8 cellular contexts compared by ENCODE assay signal in genomic region chr12:106248177-106248848, GRCh38. TPM values are rescaled to one million over a fixed set of nuclear protein-coding genes. Genes with fewer than 3 reads are reported as not detected.
DNase-seq lines count a peak whose midpoint lies in the region; ATAC-seq and TF ChIP-seq lines count a peak whose summit lies in the region.

No MANE protein-coding gene starts in this region.

- H3K36me3 ChIP-seq in IMR-90 (ENCODE audit: control insufficient read depth, insufficient read depth, low read length) (peaks cover 8% of the 10 kb centered on the region), tibial nerve (peaks cover 0 to 8% (median 0%) of the 10 kb centered on the region in 3 donors)

- TF ChIP-seq POLR2A in IMR-90 (IDR thresholded peaks at IDR 0.05; ENCODE audit: low read depth, low read length) (peak; percentile 49; the same call in 1 of the 2 replicates), tibial nerve (IDR thresholded peaks at IDR 0.05) (no peak)

- H3K9ac ChIP-seq in IMR-90 (ENCODE audit: low read depth, low read length), result peak overlapping the region; percentile 85

- POLR2A ChIA-PET in IMR-90 (lab: Charles Lee; ENCODE audit: unreplicated experiment), result interaction anchor here (1.3 kb wide), 1 partner anchor 21 kb away, joined by 3 read pairs; no protein-coding TSS in a partner anchor

- CTCF ChIA-PET in IMR-90 (lab: Yijun Ruan, JAX), result interaction anchor here (1.2 kb wide), 1 partner anchor 47 kb away, joined by 3 read pairs; no protein-coding TSS in a partner anchor

- H3K4me3 ChIP-seq in IMR-90 (ENCODE audit: insufficient read depth, low read depth, low read length) (peak overlapping the region; percentile 78), fibroblast of mammary gland (ENCODE audit: control insufficient read depth, low read depth, low read length) (peak overlapping the region; percentile 49), tibial nerve (peak overlapping the region; percentile 52 to 89 (median 83))

- H3K79me1 ChIP-seq in IMR-90 (ENCODE audit: low read depth in 1 of 2, low read length in 2 of 2), result peaks cover 13 to 40% of the 10 kb centered on the region in 2 experiments

- peak overlapping the region; percentile 8 for H2BK120ac ChIP-seq in IMR-90 (ENCODE audit: low read depth, low read length)

- DNase-seq in Daoy (ENCODE audit: low read depth) (peak; percentile 89), IMR-90 (peak; percentile 81), fibroblast of mammary gland (ENCODE audit: low read depth) (peak; percentile 82), myocyte (ENCODE audit: low read depth) (peak; percentile 79), tibial nerve (ENCODE audit: low spot score in 2 of 2) (peak in 1 of 2 donors; percentile 67), NCI-H1694 (lab: John Stamatoyannopoulos, UW) (no peak)
- peak; percentile 21 to 22 for DNase-seq in activated T-cell treated with anti-CD3 and anti-CD28 coated beads, Interleukin-2, amount 50 U/mL, for 72 hours

- TF ChIP-seq EP300 in tibial nerve (IDR thresholded peaks at IDR 0.05), result peak in 1 of 2 donors; percentile 4

- dilution Hi-C loops in IMR-90 (cut with HindIII; ENCODE audit: low sequenced_read_pairs, unreplicated experiment), result no loop called here

- peak overlapping the region; percentile 30 to 70 for H4K8ac ChIP-seq in IMR-90 (ENCODE audit: low read depth in 2 of 2, low read length in 2 of 2)

- no peaks in the 10 kb centered on the region for H3K9me3 ChIP-seq in IMR-90 (ENCODE audit: control insufficient read depth, insufficient read depth, low read length)
- H3K9me3 ChIP-seq in tibial nerve, result no peaks in the 10 kb centered on the region

- H3K18ac ChIP-seq in IMR-90 (ENCODE audit: low read depth, low read length), result peak overlapping the region; percentile 50; the same call in 1 of the 2 replicates

- H3K27me3 ChIP-seq in IMR-90 (ENCODE audit: control insufficient read depth, insufficient read depth, low read length) (no peaks in the 10 kb centered on the region), tibial nerve (no peaks in the 10 kb centered on the region)

- H4K20me1 ChIP-seq in IMR-90 (ENCODE audit: insufficient read depth, low read length), result peaks cover 31% of the 10 kb centered on the region

- H3K27ac Mint-ChIP-seq in activated T-cell treated with anti-CD3 and anti-CD28 coated beads, Interleukin-2, amount 50 U/mL, for 72 hours, result no peak overlapping the region

- peak overlapping the region; percentile 64 to 74 for H3K4me3 Mint-ChIP-seq in activated T-cell treated with anti-CD3 and anti-CD28 coated beads, Interleukin-2, amount 50 U/mL, for 72 hours

- WGBS in IMR-90 (ENCODE audit: extremely low coverage in 2 of 2, insufficient read length in 1 of 2), 2 experiments, result 0% methylated on average over 18 of the region's 55 CpGs; no CpG with 5 or more reads in 1 of the 2 experiments
- 1 to 2% methylated on average over 32 to 37 of the region's 55 CpGs for WGBS in tibial nerve, 2 donors

- H2AK9ac ChIP-seq in IMR-90 (replicated peaks; ENCODE audit: low read depth, low read length, poor library complexity), result peak overlapping the region; percentile 56

- BruUV-seq in IMR-90 (replicated peaks; lab: Mats Ljungman, UMichigan), result no TSS peak

- TF ChIP-seq CTCF in IMR-90 (conservative IDR thresholded peaks at IDR 0.05; ENCODE audit: low read depth, low read length), result no peak
- no peak for TF ChIP-seq CTCF in fibroblast of mammary gland (conservative IDR thresholded peaks at IDR 0.05; ENCODE audit: control insufficient read depth, insufficient read depth, low read depth, low read length)
- no peak for TF ChIP-seq CTCF in tibial nerve (IDR thresholded peaks at IDR 0.05)

- H3K4me1 Mint-ChIP-seq in activated T-cell treated with anti-CD3 and anti-CD28 coated beads, Interleukin-2, amount 50 U/mL, for 72 hours (ENCODE audit: low read depth), result peaks cover 25% of the 10 kb centered on the region

- no peak overlapping the region for H2BK20ac ChIP-seq in IMR-90 (ENCODE audit: low read depth, low read length)

- 0 out of 3 replicates have a peak overlapping the region, but pooled peaks have one; percentile 12 for H2BK15ac ChIP-seq in IMR-90 (ENCODE audit: low read depth, low read length)

- H3K36me3 Mint-ChIP-seq in activated T-cell treated with anti-CD3 and anti-CD28 coated beads, Interleukin-2, amount 50 U/mL, for 72 hours (ENCODE audit: insufficient read depth in 2 of 2), result no peaks in the 10 kb centered on the region

- peak overlapping the region; percentile 1; the same call in 1 of the 2 replicates for H2AK5ac ChIP-seq in IMR-90 (ENCODE audit: low read depth, low read length)

- intact Hi-C loops in IMR-90 (cut with micrococcal nuclease), result loop anchor here (2.0 to 5.0 kb wide), 3 partner anchors 39 to 108 kb away; partner anchors contain the start of gene POLR3B

- H3K56ac ChIP-seq in IMR-90 (ENCODE audit: extremely low read depth, insufficient read depth, low read length), result peak overlapping the region; percentile 60

- peak overlapping the region; percentile 20 for H3K23ac ChIP-seq in IMR-90 (ENCODE audit: low read depth, low read length)

- in situ Hi-C loops in IMR-90 (cut with MboI; ENCODE audit: low sequenced_read_pairs), result no loop called here

- H3K27ac ChIP-seq in IMR-90 (ENCODE audit: insufficient read depth, low read length), result peak overlapping the region; percentile 86
- H3K27ac ChIP-seq in tibial nerve, result peak overlapping the region; percentile 98 to 100 (median 98)

- H2BK5ac ChIP-seq in IMR-90 (ENCODE audit: low read depth, low read length, poor library complexity, severe bottlenecking), result peak overlapping the region; percentile 83

- peak overlapping the region; percentile 94 for H3K4me2 ChIP-seq in IMR-90 (ENCODE audit: low read depth, low read length)

- peak overlapping the region; percentile 32 for H3K14ac ChIP-seq in IMR-90 (replicated peaks; ENCODE audit: low read depth, low read length)

- H2AFZ ChIP-seq in IMR-90 (replicated peaks; ENCODE audit: low read length, poor library complexity), result peak overlapping the region; percentile 81

- H4K91ac ChIP-seq in IMR-90 (ENCODE audit: insufficient read depth, low read depth, low read length), result peak overlapping the region; percentile 23

- H3K4me1 ChIP-seq in IMR-90 (ENCODE audit: control insufficient read depth, insufficient read depth, low read length) (peaks cover 17% of the 10 kb centered on the region), tibial nerve (peaks cover 0 to 49% (median 26%) of the 10 kb centered on the region in 4 donors)

- H3K4ac ChIP-seq in IMR-90 (ENCODE audit: low read depth, low read length), result peak overlapping the region; percentile 81

- ATAC-seq in GM21381 (IDR thresholded peaks at IDR 0.05; ENCODE audit: unreplicated experiment), result peak; percentile 18
- ATAC-seq in IMR-90 (ENCODE audit: low read depth), result peak; percentile 25
- ATAC-seq in activated T-cell treated with anti-CD3 and anti-CD28 coated beads, Interleukin-2, amount 50 U/mL, for 72 hours (replicated peaks in 1 of 2), result peak; percentile 8 to 37

- no peaks in the 10 kb centered on the region for H3K9me3 Mint-ChIP-seq in activated T-cell treated with anti-CD3 and anti-CD28 coated beads, Interleukin-2, amount 50 U/mL, for 72 hours

- peaks cover 39% of the 10 kb centered on the region for H3K9me1 ChIP-seq in IMR-90 (ENCODE audit: insufficient read depth, low read length)

- H4K5ac ChIP-seq in IMR-90 (ENCODE audit: low read depth, low read length), result peak overlapping the region; percentile 73

- TF ChIP-seq RAD21 in IMR-90 (IDR thresholded peaks at IDR 0.05; ENCODE audit: low read length), result no peak

- no peaks in the 10 kb centered on the region for H3K27me3 Mint-ChIP-seq in activated T-cell treated with anti-CD3 and anti-CD28 coated beads, Interleukin-2, amount 50 U/mL, for 72 hours (ENCODE audit: low read depth)

TF ChIP-seq in IMR-90, 13 proteins besides CTCF, POLR2A, EP300 and RAD21:
- TF ChIP-seq CEBPB (IDR thresholded peaks at IDR 0.05; ENCODE audit: low read depth, low read length) (no peak), FOS (IDR thresholded peaks at IDR 0.05; ENCODE audit: low read depth, low read length) (no peak), MAZ (IDR thresholded peaks at IDR 0.05; ENCODE audit: borderline replicate concordance, low read depth, low read length) (peak; percentile 22; the same call in 1 of the 2 replicates)

RNA-seq across cellular contexts. Expression of gene CKAP4, which starts 0.5 kb away (rescaled TPM):
- total RNA-seq in Daoy (2014; rRNA removed; shearing (Covaris generic)), result 90.9 and 101 TPM in 2 replicates
- total RNA-seq in IMR-90 (2012; rRNA removed) (94.5 and 113 TPM in 2 replicates), myocyte (76.2 and 86.8 TPM in 2 replicates), tibial nerve (10 to 100 TPM; 29.9 to 49.5 (median 38.7) TPM)
- polyA plus RNA-seq in IMR-90 (2012; rRNA removed), result 282 and 297 TPM in 2 replicates
- polyA plus RNA-seq in IMR-90 (2012; cell fraction: cytosol; rRNA removed), result 164 and 189 TPM in 2 replicates
- 79.4 and 107 TPM in 2 replicates for polyA plus RNA-seq in IMR-90 (2012; cell fraction: nucleus; rRNA removed; ENCODE audit: low replicate concordance)
- 10 to 100 TPM; 12.0 to 14.2 TPM for total RNA-seq in activated T-cell treated with anti-CD3 and anti-CD28 coated beads, Interleukin-2, amount 50 U/mL, for 72 hours
- polyA plus RNA-seq in myocyte (2012), result 185 TPM

RNA-seq across cellular contexts. Expression of gene TCP11L2, which starts 54.2 kb away (rescaled TPM):
- total RNA-seq in Daoy (2014; rRNA removed; shearing (Covaris generic)), result 2.3 and 2.5 TPM in 2 replicates
- total RNA-seq in IMR-90 (2012; rRNA removed) (26.4 and 32.8 TPM in 2 replicates), myocyte (13.4 and 14.8 TPM in 2 replicates), tibial nerve (10 to 100 TPM; 21.6 to 34.9 (median 29.8) TPM)
- polyA plus RNA-seq in IMR-90 (2012; rRNA removed), result 6.0 and 7.3 TPM in 2 replicates
- 2.3 and 3.3 TPM in 2 replicates for polyA plus RNA-seq in IMR-90 (2012; cell fraction: cytosol; rRNA removed)
- polyA plus RNA-seq in IMR-90 (2012; cell fraction: nucleus; rRNA removed; ENCODE audit: low replicate concordance), result 3.4 and 22.1 TPM in 2 replicates
- 10 to 100 TPM; 23.9 to 30.1 TPM for total RNA-seq in activated T-cell treated with anti-CD3 and anti-CD28 coated beads, Interleukin-2, amount 50 U/mL, for 72 hours
- polyA plus RNA-seq in myocyte (2012), result 12.1 TPM
